Comparison of ENCODE assay signal across 1 cellular context in genomic region chrX:13254076-13254785, GRCh38.
TF ChIP-seq lines count a peak whose summit lies in the region.

No MANE protein-coding gene starts in this region.

TF ChIP-seq in GM23338, 12 proteins besides CTCF, POLR2A, EP300 and RAD21 (continued from another document):
- TF ChIP-seq REST (IDR thresholded peaks at IDR 0.05; ENCODE audit: unreplicated experiment) (no peak), EZH2phosphoT487 (IDR thresholded peaks at IDR 0.05; ENCODE audit: unreplicated experiment) (no peak), STAT1 (IDR thresholded peaks at IDR 0.05; ENCODE audit: unreplicated experiment) (no peak), JUNB (IDR thresholded peaks at IDR 0.05; ENCODE audit: unreplicated experiment) (no peak), ZNF331 (CRISPR knock-in tag; IDR thresholded peaks at IDR 0.05; ENCODE audit: low read depth) (no peak), EZH2 (IDR thresholded peaks at IDR 0.05; ENCODE audit: low read depth, unreplicated experiment) (no peak), ZNF462 (CRISPR knock-in tag; IDR thresholded peaks at IDR 0.05) (no peak), ZNF114 (CRISPR knock-in tag; IDR thresholded peaks at IDR 0.05) (no peak)
